Comparison of ENCODE assay signal across 1 cellular context in the genomic region with DNA sequence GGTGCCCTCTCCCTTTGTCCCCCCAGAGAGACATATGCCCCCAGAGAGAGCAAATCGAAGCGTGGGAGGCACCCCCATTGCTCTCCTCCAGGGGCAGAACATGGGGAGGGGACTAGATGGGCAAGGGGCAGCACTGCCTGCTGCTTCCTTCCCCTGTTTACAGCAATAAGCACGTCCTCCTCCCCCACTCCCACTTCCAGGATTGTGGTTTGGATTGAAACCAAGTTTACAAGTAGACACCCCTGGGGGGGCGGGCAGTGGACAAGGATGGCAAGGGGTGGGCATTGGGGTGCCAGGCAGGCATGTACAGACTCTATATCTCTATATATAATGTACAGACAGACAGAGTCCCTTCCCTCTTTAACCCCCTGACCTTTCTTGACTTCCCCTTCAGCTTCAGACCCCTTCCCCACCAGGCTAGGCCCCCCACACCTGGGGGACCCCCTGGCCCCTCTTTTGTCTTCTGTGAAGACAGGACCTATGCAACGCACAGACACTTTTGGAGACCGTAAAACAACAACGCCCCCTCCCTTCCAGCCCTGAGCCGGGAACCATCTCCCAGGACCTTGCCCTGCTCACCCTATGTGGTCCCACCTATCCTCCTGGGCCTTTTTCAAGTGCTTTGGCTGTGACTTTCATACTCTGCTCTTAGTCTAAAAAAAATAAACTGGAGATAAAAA.
TF ChIP-seq lines count a peak whose summit lies in the region.

No MANE protein-coding gene starts in this region.

TF ChIP-seq in H1, 55 proteins besides CTCF, POLR2A, EP300 and RAD21:
- TF ChIP-seq SIN3A (conservative IDR thresholded peaks at IDR 0.05 in 1 of 2, IDR thresholded peaks at IDR 0.05 in 1 of 2; ENCODE audit: low read depth in 1 of 2, low read length in 2 of 2) (no peak), YY1 (IDR thresholded peaks at IDR 0.05; ENCODE audit: low read depth, low read length) (peak; percentile 37; the same call in 1 of the 2 replicates), GABPA (IDR thresholded peaks at IDR 0.05; ENCODE audit: borderline replicate concordance, insufficient read depth, low read length) (0 out of 2 replicates have a peak, but pooled peaks have one; percentile 24)
